In genomic region chr3:118479376-118479775, GRCh38 we compare ENCODE assay signal across 17 cellular contexts.
"Had no signal": no experiment of that assay in that cellular context is flagged by ENCODE, and none has a peak within 500 bp of the region (broad histone marks: within the 10 kb centered on the region; RNA-seq: fewer than 3 reads in every experiment).

No MANE protein-coding gene starts in this region.

- FAIRE-seq: frontal cortex had no signal

- H3K4me1 ChIP-seq: colonic mucosa, heart left ventricle, psoas muscle, spleen, stomach, transverse colon had no signal

- H3K27me3 ChIP-seq: colonic mucosa, heart left ventricle, neutrophil, spleen, stomach, transverse colon had no signal

- DNase-seq: colonic mucosa; dermis blood vessel endothelial cell; heart left ventricle; hippocampal formation; left colon; naive B cell; psoas muscle; spleen; stimulated activated naive CD4-positive, alpha-beta T cell; stomach; substantia nigra; transverse colon had no signal

- H3K27ac ChIP-seq: colonic mucosa, heart left ventricle, neutrophil, psoas muscle, spleen, stomach, thoracic aorta, transverse colon had no signal

- H3K4me3 ChIP-seq: colonic mucosa, heart left ventricle, psoas muscle, spleen, stomach, thoracic aorta, transverse colon had no signal

- ATAC-seq: esophagus mucosa, heart left ventricle, left colon, psoas muscle, sciatic nerve had no signal

- H3K36me3 ChIP-seq: colonic mucosa, heart left ventricle, neutrophil, spleen, stomach, thoracic aorta, transverse colon had no signal

- H3K9me3 ChIP-seq: colonic mucosa, heart left ventricle, neutrophil, psoas muscle, spleen, stomach, thoracic aorta, transverse colon had no signal
